23 cellular contexts compared by ENCODE assay signal in genomic region chr15:38053244-38053643, GRCh38.
"Had no signal": no experiment of that assay in that cellular context is flagged by ENCODE, and none has a peak within 500 bp of the region (broad histone marks: within the 10 kb centered on the region; RNA-seq: fewer than 3 reads in every experiment).

No MANE protein-coding gene starts in this region.

- H3K36me3 ChIP-seq: cardiac muscle cell, right lobe of liver, upper lobe of left lung had no signal

- H3K9me3 ChIP-seq: body of pancreas, mucosa of descending colon, right lobe of liver, upper lobe of left lung had no signal

- H3K9ac ChIP-seq: parathyroid adenoma had no signal

- H3K4me3 ChIP-seq: body of pancreas, cardiac muscle cell, mucosa of descending colon, right lobe of liver, skin epidermis, upper lobe of left lung had no signal

- H3K4me3 Mint-ChIP-seq: activated B cell treated with CpG ODN at 0.5 μM for 24 hours; activated naive CD4-positive, alpha-beta T cell treated with anti-CD3 and anti-CD28 coated beads, Interleukin-2, amount 10 ng/mL, durations not matched to agents 7 days and 5 days; nephron progenitor cell; stimulated activated naive B cell treated with anti-CD40 and anti-IgM and Interleukin-4, amounts not matched to agents 10 μg/mL and 1 μg/mL and 100 μg/mL, for 72 hours; T-helper 1 cell treated with Interleukin-12 subunit alpha and Interleukin-12 subunit beta and Interleukin-4 antibody, amounts not matched to agents 30 μg/mL and 1 μg/mL, for 36 hours had no signal

- H3K27me3 ChIP-seq: body of pancreas, cardiac muscle cell, right lobe of liver, upper lobe of left lung had no signal

- H3K4me1 ChIP-seq: parathyroid adenoma, upper lobe of left lung had no signal

- ATAC-seq: body of pancreas; left ventricle myocardium superior; mucosa of descending colon; stimulated activated naive B cell treated with anti-CD40 and anti-IgM and Interleukin-4, amounts not matched to agents 10 μg/mL and 1 μg/mL and 100 μg/mL, for 72 hours had no signal

- H3K27ac ChIP-seq: body of pancreas, cardiac muscle cell, parathyroid adenoma, right lobe of liver, upper lobe of left lung had no signal

- H3K27ac Mint-ChIP-seq: activated B cell treated with CpG ODN at 0.5 μM for 24 hours; activated naive CD4-positive, alpha-beta T cell treated with anti-CD3 and anti-CD28 coated beads, Interleukin-2, amount 10 ng/mL, durations not matched to agents 7 days and 5 days; nephron progenitor cell; stimulated activated naive B cell treated with anti-CD40 and anti-IgM and Interleukin-4, amounts not matched to agents 10 μg/mL and 1 μg/mL and 100 μg/mL, for 72 hours; T-helper 1 cell treated with Interleukin-12 subunit alpha and Interleukin-12 subunit beta and Interleukin-4 antibody, amounts not matched to agents 30 μg/mL and 1 μg/mL, for 36 hours had no signal

- H3K36me3 Mint-ChIP-seq: activated naive CD4-positive, alpha-beta T cell treated with anti-CD3 and anti-CD28 coated beads, Interleukin-2, amount 10 ng/mL, durations not matched to agents 7 days and 5 days had no signal

- DNase-seq: activated B cell treated with CpG ODN at 0.5 μM for 24 hours; activated CD4-positive, alpha-beta T cell treated with anti-CD3 and anti-CD28 coated beads for 4 hours; activated CD4-positive, alpha-beta T cell treated with anti-CD3 and anti-CD28 coated beads, Interleukin-2, amount 50 U/mL, for 48 hours; activated effector memory CD4-positive, alpha-beta T cell treated with anti-CD3 and anti-CD28 coated beads, Interleukin-2, amount 50 U/mL, for 16 hours; activated naive CD4-positive, alpha-beta T cell treated with anti-CD3 and anti-CD28 coated beads, Interleukin-2, amount 10 ng/mL, durations not matched to agents 7 days and 5 days; body of pancreas; dermis blood vessel endothelial cell; effector CD8-positive, alpha-beta T cell; erythroblast; foreskin fibroblast; left ventricle myocardium superior; mesendoderm; mucosa of descending colon; nephron progenitor cell; right lobe of liver; stimulated activated CD4-positive, alpha-beta T cell treated with anti-CD3 and anti-CD28 coated beads, Interleukin-2, amount 100 ng/mL, for 24 hours; stimulated activated naive B cell treated with anti-CD40 and anti-IgM and Interleukin-4, amounts not matched to agents 10 μg/mL and 1 μg/mL and 100 μg/mL, for 72 hours; T1000; upper lobe of left lung had no signal

- H3K4me1 Mint-ChIP-seq: activated B cell treated with CpG ODN at 0.5 μM for 24 hours; activated naive CD4-positive, alpha-beta T cell treated with anti-CD3 and anti-CD28 coated beads, Interleukin-2, amount 10 ng/mL, durations not matched to agents 7 days and 5 days had no signal

- H3K9me3 Mint-ChIP-seq: activated B cell treated with CpG ODN at 0.5 μM for 24 hours; activated naive CD4-positive, alpha-beta T cell treated with anti-CD3 and anti-CD28 coated beads, Interleukin-2, amount 10 ng/mL, durations not matched to agents 7 days and 5 days; nephron progenitor cell; T-helper 1 cell treated with Interleukin-12 subunit alpha and Interleukin-12 subunit beta and Interleukin-4 antibody, amounts not matched to agents 30 μg/mL and 1 μg/mL, for 36 hours had no signal

- H3K27me3 Mint-ChIP-seq: activated B cell treated with CpG ODN at 0.5 μM for 24 hours had no signal
